In genomic region chr17:72455562-72455961, GRCh38 we compare ENCODE assay signal across 22 cellular contexts.
DNase-seq lines count a peak whose midpoint lies in the region; ATAC-seq and TF ChIP-seq lines count a peak whose summit lies in the region.
"Had no signal": no experiment of that assay in that cellular context is flagged by ENCODE, and none has a peak within 500 bp of the region (broad histone marks: within the 10 kb centered on the region; RNA-seq: fewer than 3 reads in every experiment).

No MANE protein-coding gene starts in this region.

- peaks cover 29% of the 10 kb centered on the region for H3K27me3 Mint-ChIP-seq in nephron progenitor cell (ENCODE audit: low read depth, poor library complexity)

- TF ChIP-seq CTCF in mammary epithelial cell (conservative IDR thresholded peaks at IDR 0.05 in 1 of 2, IDR thresholded peaks at IDR 0.05 in 1 of 2; ENCODE audit: extremely low read depth in 1 of 2, insufficient read depth in 1 of 2, low read depth in 1 of 2, low read length in 2 of 2): peak in 1 of 2 donors; percentile 6
- TF ChIP-seq CTCF in breast epithelium (IDR thresholded peaks at IDR 0.05): no peak
- peak; percentile 5 for TF ChIP-seq CTCF in astrocyte of the cerebellum (IDR thresholded peaks at IDR 0.05; ENCODE audit: low read depth, low read length, missing control alignments)
- no peak for TF ChIP-seq CTCF in nephron progenitor cell (IDR thresholded peaks at IDR 0.05)
- TF ChIP-seq CTCF in gastrocnemius medialis (IDR thresholded peaks at IDR 0.05 in 4 of 5, conservative IDR thresholded peaks at IDR 0.05 in 1 of 5): no peak
- no peak for TF ChIP-seq CTCF in foreskin fibroblast (IDR thresholded peaks at IDR 0.05; ENCODE audit: low read depth, low read length)

- H3K36me3 Mint-ChIP-seq in nephron progenitor cell (ENCODE audit: low read depth): no peaks in the 10 kb centered on the region
- H3K36me3 Mint-ChIP-seq: activated naive CD8-positive, alpha-beta T cell treated with anti-CD3 and anti-CD28 coated beads, Interleukin-2, amount 10 ng/mL, durations not matched to agents 7 days and 5 days; CD14-positive monocyte had no signal

- in situ Hi-C loops in mammary epithelial cell (cut with MboI; ENCODE audit: low sequenced_read_pairs in 2 of 2) (no loop called here), astrocyte of the cerebellum (cut with HindIII; ENCODE audit: low sequenced_read_pairs) (no loop called here), gastrocnemius medialis (cut with MboI; ENCODE audit: low sequenced_read_pairs in 4 of 4) (loop anchor here in 1 of 4 donors (25.0 kb wide), 1 partner anchor 93 kb away; no protein-coding TSS in a partner anchor)

- no peak overlapping the region for H2AFZ ChIP-seq in mammary epithelial cell (ENCODE audit: low read depth, low read length)

- no peaks in the 10 kb centered on the region for H3K27me3 ChIP-seq in mammary epithelial cell (ENCODE audit: insufficient read depth, low read length)
- no peaks in the 10 kb centered on the region for H3K27me3 ChIP-seq in breast epithelium
- no peaks in the 10 kb centered on the region for H3K27me3 ChIP-seq in gastrocnemius medialis
- H3K27me3 ChIP-seq: left lung, ovary had no signal

- H3K4me2 ChIP-seq in mammary epithelial cell (ENCODE audit: insufficient read depth, low read depth, low read length): peak overlapping the region; percentile 34

- H3K79me2 ChIP-seq in mammary epithelial cell (ENCODE audit: insufficient read depth, low read length): peaks cover 96% of the 10 kb centered on the region

- intact Hi-C loops in mammary epithelial cell (cut with micrococcal nuclease) (no loop called here), breast epithelium (cut with DNase I; ENCODE audit: low total_unique reads) (no loop called here), gastrocnemius medialis (cut with DNase I; ENCODE audit: low total_unique reads) (no loop called here)

- TF ChIP-seq POLR2A in breast epithelium (IDR thresholded peaks at IDR 0.05) (no peak), gastrocnemius medialis (IDR thresholded peaks at IDR 0.05) (no peak)

- no peak overlapping the region for H3K4me3 Mint-ChIP-seq in nephron progenitor cell
- H3K4me3 Mint-ChIP-seq: activated naive CD8-positive, alpha-beta T cell treated with anti-CD3 and anti-CD28 coated beads, Interleukin-2, amount 10 ng/mL, durations not matched to agents 7 days and 5 days; activated T-helper 1 cell treated with anti-CD3 and anti-CD28 coated beads, Interleukin-12 subunit alpha, Interleukin-12 subunit beta, Interleukin-2, Interleukin-4 antibody, amounts not matched to agents 30 ng/mL and 10 ng/mL and 1 ng/mL, durations not matched to agents 14 hours and 24 hours and 36 hours; CD14-positive monocyte had no signal

- WGBS in mammary epithelial cell (ENCODE audit: low coverage, missing lambda C conversion rate): 34% methylated on average over 8 of the region's 8 CpGs

- DNase-seq in mammary epithelial cell (no peak), breast epithelium (ENCODE audit: low spot score in 2 of 2) (no peak), astrocyte of the cerebellum (ENCODE audit: low read depth) (no peak), nephron progenitor cell (peak; percentile 15), DMS114 treated with DMSO at 0.1 percent for 48 hours (lab: John Stamatoyannopoulos, UW; ENCODE audit: unreplicated experiment) (no peak), gastrocnemius medialis (no peak), foreskin fibroblast (no peak)
- DNase-seq: activated CD8-positive, alpha-beta memory T cell treated with anti-CD3 and anti-CD28 coated beads for 24 hours; activated naive CD8-positive, alpha-beta T cell treated with anti-CD3 and anti-CD28 coated beads, Interleukin-2, amount 10 ng/mL, durations not matched to agents 7 days and 5 days; dermis blood vessel endothelial cell; DMS79 treated with DMSO at 0.1 percent for 48 hours; H7; left lung; NCI-H2029 treated with DMSO at 0.1 percent for 48 hours; NCI-H510A treated with DMSO at 0.1 percent for 48 hours; ovary; stimulated activated CD4-positive, alpha-beta T cell treated with anti-CD3 and anti-CD28 coated beads, Interleukin-4, amount 100 ng/mL, for 24 hours; T-helper 9 cell had no signal

- H3K4me1 ChIP-seq in mammary epithelial cell (ENCODE audit: insufficient read depth, low read length) (peaks cover 28% of the 10 kb centered on the region), breast epithelium (no peaks in the 10 kb centered on the region), gastrocnemius medialis (no peaks in the 10 kb centered on the region)
- H3K4me1 ChIP-seq: left lung had no signal

- H3K4me3 ChIP-seq in mammary epithelial cell (replicated peaks in 1 of 3; ENCODE audit: insufficient read depth in 1 of 3, low read depth in 2 of 3, low read length in 3 of 3) (no peak overlapping the region), breast epithelium (no peak overlapping the region), astrocyte of the cerebellum (ENCODE audit: low read depth, low read length) (no peak overlapping the region), gastrocnemius medialis (no peak overlapping the region), foreskin fibroblast (ENCODE audit: low read depth in 1 of 2, low read length in 2 of 2) (no peak overlapping the region)
- H3K4me3 ChIP-seq: left lung, ovary had no signal

- peak overlapping the region; percentile 10 for H3K9ac ChIP-seq in mammary epithelial cell (ENCODE audit: insufficient read depth, low read length)

- ATAC-seq in HG03196 (IDR thresholded peaks at IDR 0.05; ENCODE audit: unreplicated experiment) (no peak), gastrocnemius medialis (no peak)
- ATAC-seq: activated CD4-positive, CD25-positive, alpha-beta regulatory T cell treated with anti-CD3 and anti-CD28 coated beads, Interleukin-2, amount 50 U/mL, for 24 hours had no signal

- no peak overlapping the region for H3K27ac Mint-ChIP-seq in nephron progenitor cell
- H3K27ac Mint-ChIP-seq: activated naive CD8-positive, alpha-beta T cell treated with anti-CD3 and anti-CD28 coated beads, Interleukin-2, amount 10 ng/mL, durations not matched to agents 7 days and 5 days; activated T-helper 1 cell treated with anti-CD3 and anti-CD28 coated beads, Interleukin-12 subunit alpha, Interleukin-12 subunit beta, Interleukin-2, Interleukin-4 antibody, amounts not matched to agents 30 ng/mL and 10 ng/mL and 1 ng/mL, durations not matched to agents 14 hours and 24 hours and 36 hours; CD14-positive monocyte had no signal

- no TSS peak for BruUV-seq in mammary epithelial cell (replicated peaks; lab: Mats Ljungman, UMichigan)

- H4K20me1 ChIP-seq in mammary epithelial cell (ENCODE audit: insufficient read depth, low read length): no peaks in the 10 kb centered on the region

- CTCF ChIA-PET in mammary epithelial cell (lab: Charles Lee; ENCODE audit: low non-redundant PET): no interaction called here

- peaks cover 23% of the 10 kb centered on the region for H3K4me1 Mint-ChIP-seq in nephron progenitor cell
- H3K4me1 Mint-ChIP-seq: activated naive CD8-positive, alpha-beta T cell treated with anti-CD3 and anti-CD28 coated beads, Interleukin-2, amount 10 ng/mL, durations not matched to agents 7 days and 5 days; CD14-positive monocyte had no signal

- H3K27ac ChIP-seq in mammary epithelial cell (ENCODE audit: insufficient read depth, low read depth, low read length) (peak overlapping the region; percentile 1), breast epithelium (no peak overlapping the region), gastrocnemius medialis (no peak overlapping the region)
- H3K27ac ChIP-seq: left lung, ovary had no signal

- dilution Hi-C loops in mammary epithelial cell (cut with HindIII; ENCODE audit: low sequenced_read_pairs): no loop called here

- H3K36me3 ChIP-seq in mammary epithelial cell (ENCODE audit: insufficient read depth, low read length): no peaks in the 10 kb centered on the region
- no peaks in the 10 kb centered on the region for H3K36me3 ChIP-seq in breast epithelium
- H3K36me3 ChIP-seq in gastrocnemius medialis: no peaks in the 10 kb centered on the region
- H3K36me3 ChIP-seq: left lung, ovary had no signal

- H3K9me3 ChIP-seq in mammary epithelial cell (replicated peaks; ENCODE audit: insufficient read depth, low read length) (no peaks in the 10 kb centered on the region), breast epithelium (no peaks in the 10 kb centered on the region), gastrocnemius medialis (no peaks in the 10 kb centered on the region)
- H3K9me3 ChIP-seq: left lung, ovary had no signal

- H3K9me3 Mint-ChIP-seq in nephron progenitor cell: peaks cover 5% of the 10 kb centered on the region
- H3K9me3 Mint-ChIP-seq: activated naive CD8-positive, alpha-beta T cell treated with anti-CD3 and anti-CD28 coated beads, Interleukin-2, amount 10 ng/mL, durations not matched to agents 7 days and 5 days had no signal
